8 cellular contexts compared by ENCODE assay signal in the genomic region with DNA sequence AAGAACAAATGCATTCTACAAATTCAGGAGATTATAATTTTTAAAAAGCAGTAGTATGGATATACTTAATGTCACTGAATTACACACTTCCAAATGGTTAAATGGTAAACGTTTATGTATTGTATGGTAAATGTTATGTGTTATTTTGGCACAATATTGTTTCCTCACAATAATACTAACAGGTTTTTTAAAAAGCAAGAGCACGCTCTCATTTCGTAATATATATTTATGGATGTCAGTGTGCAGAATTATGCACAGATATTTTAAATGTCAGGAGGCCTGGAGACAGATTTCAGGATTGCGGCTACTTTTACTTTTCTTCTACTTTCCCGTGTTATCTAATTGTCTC. TPM values are rescaled to one million over a fixed set of nuclear protein-coding genes. Genes with fewer than 3 reads are reported as not detected.
DNase-seq lines count a peak whose midpoint lies in the region; ATAC-seq and TF ChIP-seq lines count a peak whose summit lies in the region.

No MANE protein-coding gene starts in this region.

- no peak for DNase-seq in activated CD4-positive, alpha-beta memory T cell treated with anti-CD3 and anti-CD28 coated beads for 36 hours
- DNase-seq in stimulated activated effector memory CD8-positive, alpha-beta T cell treated with anti-CD3 and anti-CD28 coated beads, Interleukin-12 subunit alpha, Interleukin-12 subunit beta, amount 100 ng/mL, for 72 hours (ENCODE audit: low spot score in 2 of 2) = no peak
- no peak for DNase-seq in NCI-H2171 (lab: John Stamatoyannopoulos, UW)
- DNase-seq in DMS 273 (lab: John Stamatoyannopoulos, UW; ENCODE audit: unreplicated experiment) = no peak
- DNase-seq in DMS153 treated with DMSO at 0.1 percent for 48 hours (lab: John Stamatoyannopoulos, UW; ENCODE audit: unreplicated experiment) = no peak

- intact Hi-C loops in activated CD4-positive, alpha-beta memory T cell treated with anti-CD3 and anti-CD28 coated beads for 36 hours (cut with micrococcal nuclease) = loop anchor here (1.0 to 2.0 kb wide), 3 partner anchors 33 to 139 kb away; a partner anchor contains a TSS

- peak overlapping the region; percentile 14 for H3K9ac ChIP-seq in iPS-15b (ENCODE audit: low read depth, low read length)

- no peak overlapping the region for H3K27ac ChIP-seq in HEK293 (ENCODE audit: extremely low read depth, low read depth, low read length)

- H3K36me3 Mint-ChIP-seq in activated CD4-positive, alpha-beta memory T cell treated with anti-CD3 and anti-CD28 coated beads for 36 hours = peaks cover 3% of the 10 kb centered on the region
- no peaks in the 10 kb centered on the region for H3K36me3 Mint-ChIP-seq in stimulated activated effector memory CD8-positive, alpha-beta T cell treated with anti-CD3 and anti-CD28 coated beads, Interleukin-12 subunit alpha, Interleukin-12 subunit beta, amount 100 ng/mL, for 72 hours

- H3K36me3 ChIP-seq in HEK293 (ENCODE audit: control insufficient read depth in 2 of 2, insufficient read depth in 1 of 2, low read length in 2 of 2) (no peaks in the 10 kb centered on the region), iPS-15b (ENCODE audit: control insufficient read depth, insufficient read depth, low read length) (no peaks in the 10 kb centered on the region)

- H3K4me3 ChIP-seq in HEK293 (ENCODE audit: low read depth, low read length) (peak overlapping the region; percentile 53), iPS-15b (ENCODE audit: low read depth, low read length) (peak overlapping the region; percentile 74)

- peak overlapping the region; percentile 33 for H3K27ac Mint-ChIP-seq in activated CD4-positive, alpha-beta memory T cell treated with anti-CD3 and anti-CD28 coated beads for 36 hours
- H3K27ac Mint-ChIP-seq in stimulated activated effector memory CD8-positive, alpha-beta T cell treated with anti-CD3 and anti-CD28 coated beads, Interleukin-12 subunit alpha, Interleukin-12 subunit beta, amount 100 ng/mL, for 72 hours = peak overlapping the region; percentile 95

- peaks cover 26% of the 10 kb centered on the region for H3K4me1 Mint-ChIP-seq in activated CD4-positive, alpha-beta memory T cell treated with anti-CD3 and anti-CD28 coated beads for 36 hours (ENCODE audit: low read depth)
- H3K4me1 Mint-ChIP-seq in stimulated activated effector memory CD8-positive, alpha-beta T cell treated with anti-CD3 and anti-CD28 coated beads, Interleukin-12 subunit alpha, Interleukin-12 subunit beta, amount 100 ng/mL, for 72 hours = peaks cover 23% of the 10 kb centered on the region

- ATAC-seq in stimulated activated effector memory CD8-positive, alpha-beta T cell treated with anti-CD3 and anti-CD28 coated beads, Interleukin-12 subunit alpha, Interleukin-12 subunit beta, amount 100 ng/mL, for 72 hours = no peak
- no peak for ATAC-seq in HG03280 (IDR thresholded peaks at IDR 0.05; ENCODE audit: unreplicated experiment)

- H3K4me3 Mint-ChIP-seq in activated CD4-positive, alpha-beta memory T cell treated with anti-CD3 and anti-CD28 coated beads for 36 hours = peak overlapping the region; percentile 81
- H3K4me3 Mint-ChIP-seq in stimulated activated effector memory CD8-positive, alpha-beta T cell treated with anti-CD3 and anti-CD28 coated beads, Interleukin-12 subunit alpha, Interleukin-12 subunit beta, amount 100 ng/mL, for 72 hours = peak overlapping the region; percentile 85

- H3K4me1 ChIP-seq in HEK293 (ENCODE audit: control insufficient read depth, insufficient read depth, low read length) (no peaks in the 10 kb centered on the region), iPS-15b (ENCODE audit: control insufficient read depth, insufficient read depth, low read length) (peaks cover 12% of the 10 kb centered on the region)

- H3K9me3 ChIP-seq in HEK293 (ENCODE audit: control insufficient read depth, insufficient read depth, low read depth, low read length) = no peaks in the 10 kb centered on the region
- no peaks in the 10 kb centered on the region for H3K9me3 ChIP-seq in iPS-15b (ENCODE audit: control insufficient read depth, insufficient read depth, low read length)

- CTCF ChIA-PET in HEK293 (lab: Yijun Ruan, JAX) = no interaction called here
- CTCF ChIA-PET in activated CD4-positive, alpha-beta memory T cell treated with anti-CD3 and anti-CD28 coated beads for 36 hours (lab: Charles Lee) = no interaction called here

- no peaks in the 10 kb centered on the region for H3K9me3 Mint-ChIP-seq in activated CD4-positive, alpha-beta memory T cell treated with anti-CD3 and anti-CD28 coated beads for 36 hours
- H3K9me3 Mint-ChIP-seq in stimulated activated effector memory CD8-positive, alpha-beta T cell treated with anti-CD3 and anti-CD28 coated beads, Interleukin-12 subunit alpha, Interleukin-12 subunit beta, amount 100 ng/mL, for 72 hours = no peaks in the 10 kb centered on the region

- POLR2A ChIA-PET in HEK293 (lab: Yijun Ruan, JAX) = no interaction called here
- POLR2A ChIA-PET in activated CD4-positive, alpha-beta memory T cell treated with anti-CD3 and anti-CD28 coated beads for 36 hours (lab: Charles Lee) = no interaction called here

- no peaks in the 10 kb centered on the region for H3K27me3 ChIP-seq in iPS-15b (ENCODE audit: control insufficient read depth, insufficient read depth, low read length)

- TF ChIP-seq CTCF in HEK293 (tag by site-specific recombination; IDR thresholded peaks at IDR 0.05) = no peak

- no peaks in the 10 kb centered on the region for H3K27me3 Mint-ChIP-seq in activated CD4-positive, alpha-beta memory T cell treated with anti-CD3 and anti-CD28 coated beads for 36 hours

TF ChIP-seq in HEK293, 187 proteins besides CTCF, POLR2A, EP300 and RAD21:
- TF ChIP-seq KLF1 (tag by site-specific recombination; IDR thresholded peaks at IDR 0.05) = no peak
- TF ChIP-seq PRDM1 (tag by site-specific recombination; IDR thresholded peaks at IDR 0.05) = peak; percentile 31; the same call in 1 of the 2 replicates

RNA-seq across cellular contexts. Expression of a gene that starts 0.5 kb away (rescaled TPM):
- 10 to 100 TPM; 16.6 to 18.7 TPM for total RNA-seq in activated CD4-positive, alpha-beta memory T cell treated with anti-CD3 and anti-CD28 coated beads for 36 hours
